ENCODE assay signal across 16 cellular contexts in the genomic region with DNA sequence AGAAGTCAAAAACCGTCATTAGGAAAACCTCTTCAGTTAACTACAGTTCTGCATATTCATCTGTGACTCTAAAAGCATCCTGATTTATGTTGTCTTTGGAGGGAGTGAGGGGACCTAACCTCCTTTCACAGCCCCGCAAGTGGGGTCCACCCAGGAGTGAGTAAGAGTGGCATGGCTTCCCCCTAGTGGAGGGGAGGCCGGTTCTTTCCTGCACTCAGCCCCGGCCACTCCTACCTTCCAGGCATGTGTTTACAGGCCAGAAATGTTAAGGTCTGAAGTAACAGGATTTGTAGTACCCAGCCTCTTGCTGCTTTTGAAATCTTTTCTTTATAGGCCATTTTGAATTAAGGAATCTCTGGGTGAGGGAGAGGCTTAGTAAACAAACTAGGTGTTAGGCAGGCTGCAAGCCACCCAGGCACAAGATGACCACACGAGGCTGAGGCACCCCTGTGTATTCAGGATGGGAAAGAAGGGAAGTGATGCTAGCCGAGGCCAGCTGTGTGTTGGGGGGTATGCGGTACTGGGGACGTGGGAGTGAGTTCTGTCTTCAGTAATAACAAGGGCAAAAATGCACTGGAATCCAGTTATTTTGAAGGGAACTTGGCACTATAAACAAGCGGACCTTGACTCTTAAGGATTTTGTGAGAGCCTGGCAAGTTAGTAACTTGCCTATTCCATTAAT. TPM values are rescaled to one million over a fixed set of nuclear protein-coding genes. Genes with fewer than 3 reads are reported as not detected.
A peak's percentile ranks its signal among the peaks of the same experiment; 100 is the strongest.
DNase-seq lines count a peak whose midpoint lies in the region; ATAC-seq and TF ChIP-seq lines count a peak whose summit lies in the region.
"Had no signal": no experiment of that assay in that cellular context is flagged by ENCODE, and none has a peak within 500 bp of the region (broad histone marks: within the 10 kb centered on the region; RNA-seq: fewer than 3 reads in every experiment).

No MANE protein-coding gene starts in this region.

- no peaks in the 10 kb centered on the region for H3K27me3 ChIP-seq in endodermal cell (ENCODE audit: control insufficient read depth, insufficient read depth, low read length, poor library complexity, severe bottlenecking)
- H3K27me3 ChIP-seq in naive thymus-derived CD4-positive, alpha-beta T cell (ENCODE audit: control insufficient read depth in 2 of 2, insufficient read depth in 2 of 2, low read length in 2 of 2), result no peaks in the 10 kb centered on the region

- ATAC-seq in naive thymus-derived CD4-positive, alpha-beta T cell, result no peak

- WGBS in endodermal cell (ENCODE audit: insufficient coverage in 1 of 2, insufficient read length in 1 of 2), 2 experiments, result 86 to 100% methylated on average over 3 to 9 of the region's 9 CpGs

- peaks cover 3% of the 10 kb centered on the region for H3K4me1 Mint-ChIP-seq in endodermal cell
- peaks cover 8 to 25% (median 15%) of the 10 kb centered on the region in 7 donors for H3K4me1 Mint-ChIP-seq in naive thymus-derived CD4-positive, alpha-beta T cell

- POLR2A ChIA-PET in RWPE1 (lab: Yijun Ruan, JAX; ENCODE audit: low non-redundant PET), result no interaction called here
- POLR2A ChIA-PET in naive thymus-derived CD4-positive, alpha-beta T cell (lab: Charles Lee), result no interaction called here

- CTCF ChIA-PET in RWPE1 (lab: Yijun Ruan, JAX), result interaction anchor here (0.6 kb wide), 1 partner anchor 253 kb away, joined by 5 read pairs; the partner anchor contains the start of gene OXSR1
- CTCF ChIA-PET in naive thymus-derived CD4-positive, alpha-beta T cell (lab: Charles Lee), result interaction anchor here (0.7 kb wide), 1 partner anchor 101 kb away, joined by 3 read pairs; no protein-coding TSS in a partner anchor

- H3K4me1 ChIP-seq in endodermal cell (ENCODE audit: control insufficient read depth, insufficient read depth, low read length), result no peaks in the 10 kb centered on the region
- H3K4me1 ChIP-seq in naive thymus-derived CD4-positive, alpha-beta T cell (ENCODE audit: control insufficient read depth in 2 of 2, insufficient read depth in 2 of 2, low read length in 2 of 2), result peaks cover 8 to 9% of the 10 kb centered on the region in 2 donors

- no peak overlapping the region for H3K27ac Mint-ChIP-seq in endodermal cell
- no peak overlapping the region for H3K27ac Mint-ChIP-seq in naive thymus-derived CD4-positive, alpha-beta T cell
- H3K27ac Mint-ChIP-seq: progenitor cell of endocrine pancreas had no signal

- H3K9ac ChIP-seq in endodermal cell (ENCODE audit: extremely low read depth, low read length, poor library complexity, severe bottlenecking), result no peak overlapping the region

- DNase-seq in RWPE1 (ENCODE audit: low spot score), result peak; percentile 12
- DNase-seq in endodermal cell, result peak; percentile 65
- peak; percentile 29 for DNase-seq in medulla oblongata (ENCODE audit: extremely low spot score)
- no peak for DNase-seq in NCI-H1048 (lab: John Stamatoyannopoulos, UW)
- no peak for DNase-seq in naive thymus-derived CD4-positive, alpha-beta T cell
- no peak for DNase-seq in NCI-H1694 (lab: John Stamatoyannopoulos, UW)
- no peak for DNase-seq in stimulated activated naive CD4-positive, alpha-beta T cell treated with Interleukin-2 at 50 U/mL for 16 hours (lab: John Stamatoyannopoulos, UW)
- DNase-seq: activated effector memory CD4-positive, alpha-beta T cell treated with anti-CD3 and anti-CD28 coated beads, Interleukin-2, amount 50 U/mL, for 16 hours; DMS153; NCI-H187; NCI-H524; stimulated activated CD4-positive, alpha-beta T cell treated with anti-CD3 and anti-CD28 coated beads, Interleukin-1b, Interleukin-23, amount 100 ng/mL, for 48 hours; T1000 had no signal

- peaks cover 1% of the 10 kb centered on the region for H3K36me3 Mint-ChIP-seq in endodermal cell (ENCODE audit: low read depth)
- peaks cover 0 to 7% (median 2%) of the 10 kb centered on the region in 5 donors for H3K36me3 Mint-ChIP-seq in naive thymus-derived CD4-positive, alpha-beta T cell

- intact Hi-C loops in naive thymus-derived CD4-positive, alpha-beta T cell (cut with micrococcal nuclease), result no loop called here

- TF ChIP-seq CTCF in GM12872 (IDR thresholded peaks at IDR 0.05; ENCODE audit: insufficient read depth, low read depth, low read length), result 0 out of 3 replicates have a peak, but pooled peaks have one; percentile 17
- no peak; the same call in 1 of the 2 replicates for TF ChIP-seq CTCF in RWPE1 (conservative IDR thresholded peaks at IDR 0.05; ENCODE audit: low read depth)
- TF ChIP-seq CTCF in endodermal cell (conservative IDR thresholded peaks at IDR 0.05), result peak; percentile 65

- no peak overlapping the region for H3K4me3 Mint-ChIP-seq in endodermal cell
- H3K4me3 Mint-ChIP-seq in naive thymus-derived CD4-positive, alpha-beta T cell, result no peak overlapping the region
- H3K4me3 Mint-ChIP-seq: central memory CD8-positive, alpha-beta T cell had no signal

- no peaks in the 10 kb centered on the region for H3K9me3 ChIP-seq in endodermal cell (ENCODE audit: control insufficient read depth, low read length)
- no peaks in the 10 kb centered on the region for H3K9me3 ChIP-seq in naive thymus-derived CD4-positive, alpha-beta T cell (ENCODE audit: control insufficient read depth in 2 of 3, low read length in 3 of 3)

- H3K9me3 Mint-ChIP-seq in endodermal cell, result peaks cover 5% of the 10 kb centered on the region
- peaks cover 0 to 9% (median 3%) of the 10 kb centered on the region in 11 donors for H3K9me3 Mint-ChIP-seq in naive thymus-derived CD4-positive, alpha-beta T cell
- H3K9me3 Mint-ChIP-seq: central memory CD8-positive, alpha-beta T cell had no signal

- no peaks in the 10 kb centered on the region for H3K36me3 ChIP-seq in endodermal cell (ENCODE audit: control insufficient read depth, insufficient read depth, low read length)
- H3K36me3 ChIP-seq in naive thymus-derived CD4-positive, alpha-beta T cell (ENCODE audit: control insufficient read depth in 2 of 3, insufficient read depth in 3 of 3, low read length in 3 of 3), result no peaks in the 10 kb centered on the region

- no peaks in the 10 kb centered on the region for H3K27me3 Mint-ChIP-seq in endodermal cell (ENCODE audit: insufficient read depth)
- peaks cover 0 to 22% (median 0%) of the 10 kb centered on the region in 5 donors for H3K27me3 Mint-ChIP-seq in naive thymus-derived CD4-positive, alpha-beta T cell
- H3K27me3 Mint-ChIP-seq: progenitor cell of endocrine pancreas had no signal

- H3K4me3 ChIP-seq in endodermal cell (ENCODE audit: low read length), result no peak overlapping the region
- no peak overlapping the region for H3K4me3 ChIP-seq in naive thymus-derived CD4-positive, alpha-beta T cell (ENCODE audit: low read length)

- H3K27ac ChIP-seq in RWPE1 (peak overlapping the region; percentile 72), endodermal cell (ENCODE audit: low read depth, low read length) (no peak overlapping the region)
- no peak overlapping the region for H3K27ac ChIP-seq in naive thymus-derived CD4-positive, alpha-beta T cell (ENCODE audit: low read depth, low read length)

RNA-seq across cellular contexts. Expression of gene CTDSPL, which starts 50.5 kb away (rescaled TPM):
- total RNA-seq in endodermal cell, result 10 to 100 TPM; 27.8 to 30.7 TPM
- polyA plus RNA-seq in endodermal cell (2013, experiment 1 of 2), result 19.3 TPM
- 23.4 TPM for polyA plus RNA-seq in endodermal cell (2013, experiment 2 of 2)
- 1 to 10 TPM; 1.5 to 5.6 (median 1.7) TPM for total RNA-seq in naive thymus-derived CD4-positive, alpha-beta T cell
- under 1 TPM; 0.15 to 0.58 TPM for polyA plus RNA-seq in naive thymus-derived CD4-positive, alpha-beta T cell

Comparison
In these comparisons a context has a peak if more than half of its experiments do, and no peak if none do; other contexts are left out.
1. DNase-seq: peak in RWPE1 (single experiment), endodermal cell (single experiment) and medulla oblongata (single experiment); none in NCI-H1048 (single experiment), naive thymus-derived CD4-positive, alpha-beta T cell (0 of 9), NCI-H1694 (single experiment) and stimulated activated naive CD4-positive, alpha-beta T cell treated with Interleukin-2 at 50 U/mL for 16 hours (single experiment).
2. RNA of gene CTDSPL, which starts 50.5 kb away (total RNA-seq): 27.8 to 30.7 TPM in endodermal cell; 1.5 to 5.6 TPM in naive thymus-derived CD4-positive, alpha-beta T cell; every median in the first group is over 4 times any median in the second.